1 cellular context compared by ENCODE assay signal in the genomic region with DNA sequence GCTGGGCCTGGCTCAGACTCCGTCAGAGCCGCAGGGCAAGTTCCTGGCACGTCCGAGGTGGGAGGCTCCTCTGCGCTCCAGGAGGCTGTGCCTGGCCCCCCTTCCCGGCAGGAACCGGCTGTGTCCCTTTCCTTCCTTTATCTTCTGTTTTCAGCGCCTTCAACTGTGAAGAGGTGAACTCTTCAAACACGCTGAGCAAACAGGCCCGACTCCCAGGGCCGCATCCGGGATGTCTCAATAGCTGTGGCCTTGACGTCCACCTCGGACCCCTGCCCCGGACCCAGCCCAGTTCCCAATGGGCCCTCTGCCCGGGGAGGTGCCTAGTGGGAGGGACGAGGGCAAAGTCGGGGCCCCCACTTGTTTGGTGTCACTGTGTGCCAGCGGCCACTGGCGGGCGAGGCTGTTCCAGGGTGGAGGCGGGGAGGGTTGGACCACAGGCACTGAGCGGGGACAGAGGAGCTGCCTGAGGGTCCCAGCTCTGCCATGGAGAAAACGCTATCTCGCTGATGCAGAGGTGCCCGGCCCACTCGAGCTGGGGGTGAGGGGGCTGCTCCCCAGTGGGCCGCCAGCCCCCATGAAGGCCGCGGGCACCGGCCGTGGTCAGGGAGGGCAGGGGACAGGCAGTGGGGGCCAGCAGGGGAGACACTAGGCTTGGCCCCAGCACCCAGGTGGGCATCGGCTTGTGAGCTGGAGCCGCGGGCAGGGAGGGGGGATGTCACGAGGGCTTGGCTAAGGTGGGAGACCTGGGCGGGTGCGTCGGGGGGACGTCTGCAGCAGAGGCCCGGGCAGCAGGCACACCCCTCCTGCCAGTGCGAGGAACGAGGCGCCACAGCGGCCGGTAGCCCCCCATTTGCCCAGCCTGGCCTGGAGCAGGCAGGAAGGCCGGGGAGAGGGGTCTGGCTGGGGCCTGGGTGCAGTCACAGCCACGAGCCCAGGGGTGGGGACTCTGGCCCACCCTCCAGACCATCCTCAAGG.
TF ChIP-seq lines count a peak whose summit lies in the region.

No MANE protein-coding gene starts in this region.

TF ChIP-seq in SK-N-SH, 30 proteins besides CTCF, POLR2A, EP300 and RAD21 (continued from another document):
- TF ChIP-seq, protein P1, sequence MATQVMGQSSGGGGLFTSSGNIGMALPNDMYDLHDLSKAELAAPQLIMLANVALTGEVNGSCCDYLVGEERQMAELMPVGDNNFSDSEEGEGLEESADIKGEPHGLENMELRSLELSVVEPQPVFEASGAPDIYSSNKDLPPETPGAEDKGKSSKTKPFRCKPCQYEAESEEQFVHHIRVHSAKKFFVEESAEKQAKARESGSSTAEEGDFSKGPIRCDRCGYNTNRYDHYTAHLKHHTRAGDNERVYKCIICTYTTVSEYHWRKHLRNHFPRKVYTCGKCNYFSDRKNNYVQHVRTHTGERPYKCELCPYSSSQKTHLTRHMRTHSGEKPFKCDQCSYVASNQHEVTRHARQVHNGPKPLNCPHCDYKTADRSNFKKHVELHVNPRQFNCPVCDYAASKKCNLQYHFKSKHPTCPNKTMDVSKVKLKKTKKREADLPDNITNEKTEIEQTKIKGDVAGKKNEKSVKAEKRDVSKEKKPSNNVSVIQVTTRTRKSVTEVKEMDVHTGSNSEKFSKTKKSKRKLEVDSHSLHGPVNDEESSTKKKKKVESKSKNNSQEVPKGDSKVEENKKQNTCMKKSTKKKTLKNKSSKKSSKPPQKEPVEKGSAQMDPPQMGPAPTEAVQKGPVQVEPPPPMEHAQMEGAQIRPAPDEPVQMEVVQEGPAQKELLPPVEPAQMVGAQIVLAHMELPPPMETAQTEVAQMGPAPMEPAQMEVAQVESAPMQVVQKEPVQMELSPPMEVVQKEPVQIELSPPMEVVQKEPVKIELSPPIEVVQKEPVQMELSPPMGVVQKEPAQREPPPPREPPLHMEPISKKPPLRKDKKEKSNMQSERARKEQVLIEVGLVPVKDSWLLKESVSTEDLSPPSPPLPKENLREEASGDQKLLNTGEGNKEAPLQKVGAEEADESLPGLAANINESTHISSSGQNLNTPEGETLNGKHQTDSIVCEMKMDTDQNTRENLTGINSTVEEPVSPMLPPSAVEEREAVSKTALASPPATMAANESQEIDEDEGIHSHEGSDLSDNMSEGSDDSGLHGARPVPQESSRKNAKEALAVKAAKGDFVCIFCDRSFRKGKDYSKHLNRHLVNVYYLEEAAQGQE (IDR thresholded peaks at IDR 0.05; ENCODE audit: low read depth, low read length) = no peak
- TF ChIP-seq, protein P2, sequence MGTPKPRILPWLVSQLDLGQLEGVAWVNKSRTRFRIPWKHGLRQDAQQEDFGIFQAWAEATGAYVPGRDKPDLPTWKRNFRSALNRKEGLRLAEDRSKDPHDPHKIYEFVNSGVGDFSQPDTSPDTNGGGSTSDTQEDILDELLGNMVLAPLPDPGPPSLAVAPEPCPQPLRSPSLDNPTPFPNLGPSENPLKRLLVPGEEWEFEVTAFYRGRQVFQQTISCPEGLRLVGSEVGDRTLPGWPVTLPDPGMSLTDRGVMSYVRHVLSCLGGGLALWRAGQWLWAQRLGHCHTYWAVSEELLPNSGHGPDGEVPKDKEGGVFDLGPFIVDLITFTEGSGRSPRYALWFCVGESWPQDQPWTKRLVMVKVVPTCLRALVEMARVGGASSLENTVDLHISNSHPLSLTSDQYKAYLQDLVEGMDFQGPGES (IDR thresholded peaks at IDR 0.05; ENCODE audit: low read depth, low read length) = no peak
- TF ChIP-seq NFIC (IDR thresholded peaks at IDR 0.05; ENCODE audit: borderline replicate concordance) (no peak), GABPA (IDR thresholded peaks at IDR 0.05; ENCODE audit: low read depth) (no peak), RCOR1 (IDR thresholded peaks at IDR 0.05; ENCODE audit: low read length) (no peak)
TF ChIP-seq in SK-N-SH: peak in this region for 0.
